19 cellular contexts compared by ENCODE assay signal in genomic region chr2:63601061-63601460, GRCh38. TPM values are rescaled to one million over a fixed set of nuclear protein-coding genes. Genes with fewer than 3 reads are reported as not detected.
DNase-seq lines count a peak whose midpoint lies in the region; ATAC-seq and TF ChIP-seq lines count a peak whose summit lies in the region.
"Had no signal": no experiment of that assay in that cellular context is flagged by ENCODE, and none has a peak within 500 bp of the region (broad histone marks: within the 10 kb centered on the region; RNA-seq: fewer than 3 reads in every experiment).

No MANE protein-coding gene starts in this region.

- H3K36me3 ChIP-seq in CD8-positive, alpha-beta T cell (ENCODE audit: insufficient read depth, low read length): peaks cover 27% of the 10 kb centered on the region
- H3K36me3 ChIP-seq in gastrocnemius medialis (peaks cover 1 to 64% of the 10 kb centered on the region in 2 donors), body of pancreas (replicated peaks in 1 of 2; ENCODE audit: insufficient read depth in 1 of 2, low read depth in 2 of 2) (peaks cover 0 to 34% of the 10 kb centered on the region in 2 donors)

- TF ChIP-seq POLR2A in gastrocnemius medialis (IDR thresholded peaks at IDR 0.05) (no peak), body of pancreas (IDR thresholded peaks at IDR 0.05) (no peak)

- no peaks in the 10 kb centered on the region for H3K4me1 ChIP-seq in CD8-positive, alpha-beta T cell (ENCODE audit: insufficient read depth, low read length)
- H3K4me1 ChIP-seq in gastrocnemius medialis (peaks cover 0 to 8% of the 10 kb centered on the region in 2 donors), body of pancreas (peaks cover 8% of the 10 kb centered on the region)
- H3K4me1 ChIP-seq: BLaER1, HAP-1 had no signal

- no peaks in the 10 kb centered on the region for H3K9me3 Mint-ChIP-seq in activated CD4-positive, alpha-beta T cell treated with anti-CD3 and anti-CD28 coated beads, Interleukin-2, amount 10 ng/mL, durations not matched to agents 24 days and 14 days
- no peaks in the 10 kb centered on the region for H3K9me3 Mint-ChIP-seq in CD8-positive, alpha-beta T cell

- DNase-seq in activated CD4-positive, alpha-beta T cell treated with anti-CD3 and anti-CD28 coated beads, Interleukin-2, amount 10 ng/mL, durations not matched to agents 24 days and 14 days: peak; percentile 43
- no peak for DNase-seq in activated CD4-positive, alpha-beta T cell treated with anti-CD3 and anti-CD28 coated beads for 4 hours
- DNase-seq in CD8-positive, alpha-beta T cell: no peak
- DNase-seq in gastrocnemius medialis (no peak), body of pancreas (no peak), foreskin melanocyte (no peak), mucosa of gallbladder (ENCODE audit: low spot score) (no peak)
- DNase-seq: 8988T, DMS153, EL, Kasumi-1, NCI-H187 treated with DMSO at 0.1 percent for 48 hours, NCI-H2171 treated with DMSO at 0.1 percent for 48 hours, NCI-H82, SHP77 had no signal

- no peaks in the 10 kb centered on the region for H3K9me3 ChIP-seq in CD8-positive, alpha-beta T cell (ENCODE audit: low read length)
- H3K9me3 ChIP-seq in gastrocnemius medialis (no peaks in the 10 kb centered on the region), body of pancreas (no peaks in the 10 kb centered on the region)
- H3K9me3 ChIP-seq: BLaER1, HAP-1 had no signal

- peaks cover 2% of the 10 kb centered on the region for H3K4me1 Mint-ChIP-seq in activated CD4-positive, alpha-beta T cell treated with anti-CD3 and anti-CD28 coated beads, Interleukin-2, amount 10 ng/mL, durations not matched to agents 24 days and 14 days
- peaks cover 10% of the 10 kb centered on the region for H3K4me1 Mint-ChIP-seq in CD8-positive, alpha-beta T cell (ENCODE audit: low read depth)

- peaks cover 46% of the 10 kb centered on the region for H3K36me3 Mint-ChIP-seq in activated CD4-positive, alpha-beta T cell treated with anti-CD3 and anti-CD28 coated beads, Interleukin-2, amount 10 ng/mL, durations not matched to agents 24 days and 14 days (ENCODE audit: low read depth)
- H3K36me3 Mint-ChIP-seq in CD8-positive, alpha-beta T cell: peaks cover 79% of the 10 kb centered on the region

- no peak for ATAC-seq in CD8-positive, alpha-beta T cell
- ATAC-seq in gastrocnemius medialis (no peak), body of pancreas (no peak)
- ATAC-seq: Panc1 had no signal

- CTCF ChIA-PET in CD8-positive, alpha-beta T cell (lab: Charles Lee): interaction anchor here (1.4 kb wide), 1 partner anchor 260 kb away, joined by 3 read pairs; no protein-coding TSS in a partner anchor

- intact Hi-C loops in activated CD4-positive, alpha-beta T cell treated with anti-CD3 and anti-CD28 coated beads, Interleukin-2, amount 10 ng/mL, durations not matched to agents 24 days and 14 days (cut with micrococcal nuclease): no loop called here
- intact Hi-C loops in CD8-positive, alpha-beta T cell (cut with DNase I, micrococcal nuclease): no loop called here
- intact Hi-C loops in gastrocnemius medialis (cut with DNase I; ENCODE audit: low total_unique reads): no loop called here
- intact Hi-C loops in body of pancreas (cut with DNase I): no loop called here

- H3K4me3 Mint-ChIP-seq in activated CD4-positive, alpha-beta T cell treated with anti-CD3 and anti-CD28 coated beads, Interleukin-2, amount 10 ng/mL, durations not matched to agents 24 days and 14 days: no peak overlapping the region
- H3K4me3 Mint-ChIP-seq in CD8-positive, alpha-beta T cell: no peak overlapping the region

- no peak overlapping the region for H3K4me3 ChIP-seq in CD8-positive, alpha-beta T cell (ENCODE audit: low read depth, low read length)
- H3K4me3 ChIP-seq in gastrocnemius medialis (no peak overlapping the region), body of pancreas (no peak overlapping the region)
- H3K4me3 ChIP-seq: BLaER1, HAP-1 had no signal

- TF ChIP-seq CTCF in CD8-positive, alpha-beta T cell (IDR thresholded peaks at IDR 0.05): no peak
- TF ChIP-seq CTCF in gastrocnemius medialis (IDR thresholded peaks at IDR 0.05 in 4 of 5, conservative IDR thresholded peaks at IDR 0.05 in 1 of 5) (no peak), body of pancreas (IDR thresholded peaks at IDR 0.05) (no peak)

- H3K27me3 ChIP-seq in CD8-positive, alpha-beta T cell (ENCODE audit: insufficient read depth, low read length): no peaks in the 10 kb centered on the region
- H3K27me3 ChIP-seq in gastrocnemius medialis (no peaks in the 10 kb centered on the region), body of pancreas (no peaks in the 10 kb centered on the region)
- H3K27me3 ChIP-seq: BLaER1 had no signal

- POLR2A ChIA-PET in CD8-positive, alpha-beta T cell (lab: Charles Lee): no interaction called here

- in situ Hi-C loops in gastrocnemius medialis (cut with MboI; ENCODE audit: low sequenced_read_pairs in 4 of 4): no loop called here

- H3K27me3 Mint-ChIP-seq in activated CD4-positive, alpha-beta T cell treated with anti-CD3 and anti-CD28 coated beads, Interleukin-2, amount 10 ng/mL, durations not matched to agents 24 days and 14 days: no peaks in the 10 kb centered on the region
- H3K27me3 Mint-ChIP-seq in CD8-positive, alpha-beta T cell (ENCODE audit: low read depth): no peaks in the 10 kb centered on the region

- H3K27ac ChIP-seq in CD8-positive, alpha-beta T cell (ENCODE audit: low read depth, low read length): no peak overlapping the region
- peak overlapping the region; percentile 23 for H3K27ac ChIP-seq in cingulate gyrus (ENCODE audit: low read depth, low read length)
- peak overlapping the region in 3 of 4 donors; percentile 4 to 34 (median 6) for H3K27ac ChIP-seq in gastrocnemius medialis
- H3K27ac ChIP-seq in body of pancreas: no peak overlapping the region
- H3K27ac ChIP-seq: BLaER1 had no signal

- 18 to 29% methylated on average over 1 of the region's 1 CpG for WGBS in body of pancreas, 2 donors

- no peak overlapping the region for H3K27ac Mint-ChIP-seq in activated CD4-positive, alpha-beta T cell treated with anti-CD3 and anti-CD28 coated beads, Interleukin-2, amount 10 ng/mL, durations not matched to agents 24 days and 14 days
- peak overlapping the region; percentile 47 for H3K27ac Mint-ChIP-seq in CD8-positive, alpha-beta T cell

RNA-seq across cellular contexts. Expression of gene MDH1, which starts 12.3 kb away (rescaled TPM):
- total RNA-seq in activated CD4-positive, alpha-beta T cell treated with anti-CD3 and anti-CD28 coated beads, Interleukin-2, amount 10 ng/mL, durations not matched to agents 24 days and 14 days: 195 and 208 TPM in 2 replicates
- total RNA-seq in CD8-positive, alpha-beta T cell: 10 to 100 TPM; 87.2 to 94.8 TPM
- total RNA-seq in gastrocnemius medialis (100 to 1,000 TPM; 133 to 241 (median 194) TPM), body of pancreas (10 to 100 TPM; 61.2 to 93.9 TPM), mucosa of gallbladder (149 TPM)

RNA-seq across cellular contexts. Expression of gene WDPCP, which starts 12.8 kb away (rescaled TPM):
- total RNA-seq in activated CD4-positive, alpha-beta T cell treated with anti-CD3 and anti-CD28 coated beads, Interleukin-2, amount 10 ng/mL, durations not matched to agents 24 days and 14 days: 6.0 and 8.9 TPM in 2 replicates
- total RNA-seq in CD8-positive, alpha-beta T cell: 10 to 100 TPM in 1 of 2 experiments, 1 to 10 TPM in 1; 9.6 to 11.9 TPM
- total RNA-seq in gastrocnemius medialis (10 to 100 TPM in 2 of 4 donors, 1 to 10 TPM in 2; 7.2 to 47.3 (median 13.0) TPM), body of pancreas (1 to 10 TPM; 6.9 to 8.3 TPM), mucosa of gallbladder (7.8 TPM)

Comparison
In these comparisons a context has a peak if more than half of its experiments do, and no peak if none do; other contexts are left out.
1. H3K27ac ChIP-seq: peak in cingulate gyrus (single experiment) and gastrocnemius medialis (3 of 4); none in CD8-positive, alpha-beta T cell (single experiment) and body of pancreas (0 of 4).